ENCODE assay signal across 23 cellular contexts in genomic region chr17:80196652-80197051, GRCh38. TPM values are rescaled to one million over a fixed set of nuclear protein-coding genes. Genes with fewer than 3 reads are reported as not detected.
DNase-seq lines count a peak whose midpoint lies in the region; ATAC-seq, FAIRE-seq and TF ChIP-seq lines count a peak whose summit lies in the region.
"Had no signal": no experiment of that assay in that cellular context is flagged by ENCODE, and none has a peak within 500 bp of the region (broad histone marks: within the 10 kb centered on the region; RNA-seq: fewer than 3 reads in every experiment).

No MANE protein-coding gene starts in this region.

- 80% methylated on average over 7 of the region's 7 CpGs for WGBS in HepG2 (ENCODE audit: low lambda C conversion rate)
- 92% methylated on average over 4 of the region's 7 CpGs for WGBS in right lobe of liver (ENCODE audit: insufficient coverage, low coverage, low lambda C conversion rate, missing lambda C conversion rate)
- WGBS in trophoblast cell (ENCODE audit: extremely low coverage, insufficient coverage, insufficient read length): no CpG with 5 or more reads among the region's 7 CpGs

- no peaks in the 10 kb centered on the region for H3K9me3 Mint-ChIP-seq in endothelial cell (ENCODE audit: unreplicated experiment)
- H3K9me3 Mint-ChIP-seq: CD4-positive, alpha-beta T cell; CD8-positive, alpha-beta memory T cell; HFFc6 had no signal

- no peak overlapping the region for H4K91ac ChIP-seq in trophoblast cell (ENCODE audit: low read depth, low read length)

- H2AK5ac ChIP-seq in trophoblast cell (ENCODE audit: low read length): no peak overlapping the region

- no peak overlapping the region for H2BK120ac ChIP-seq in trophoblast cell (ENCODE audit: insufficient read depth, low read length, poor library complexity)

- no peak overlapping the region for H4K8ac ChIP-seq in trophoblast cell (ENCODE audit: low read depth, low read length)

- no peaks in the 10 kb centered on the region; the same call in 1 of the 2 replicates for H4K20me1 ChIP-seq in HepG2 (ENCODE audit: insufficient read depth, low read length)

- FAIRE-seq in HepG2 (lab: Jason Lieb, UNC): no peak
- FAIRE-seq: A549, D721Med had no signal

- H3K4me3 ChIP-seq in HepG2 (replicated peaks in 1 of 3; ENCODE audit: insufficient read depth in 1 of 3, low read depth in 2 of 3, low read length in 3 of 3) (no peak overlapping the region), right lobe of liver (no peak overlapping the region), trophoblast cell (ENCODE audit: low read depth, low read length) (no peak overlapping the region)
- H3K4me3 ChIP-seq: A549; BLaER1 treated with 17β-estradiol and CSF1 and Interleukin-3, amounts not matched to agents 10 nM and 100 nM; GM12878; GM23248; HAP-1 had no signal

- H3K18ac ChIP-seq in trophoblast cell (ENCODE audit: low read length): no peak overlapping the region

- no peak overlapping the region for H3K4ac ChIP-seq in trophoblast cell (ENCODE audit: low read depth, low read length)

- H3K27me3 Mint-ChIP-seq in endothelial cell (ENCODE audit: unreplicated experiment): peaks cover 12% of the 10 kb centered on the region

- H3K4me2 ChIP-seq in HepG2 (ENCODE audit: low read depth, low read length): no peak overlapping the region
- H3K4me2 ChIP-seq in trophoblast cell (ENCODE audit: low read length): no peak overlapping the region
- H3K4me2 ChIP-seq: A549 had no signal

- CTCF ChIA-PET in HepG2 (lab: Yijun Ruan, JAX; ENCODE audit: low intra/inter-chr PET ratio, low total read pairs): interaction anchor here (1.6 to 2.0 kb wide), 2 partner anchors 97 to 167 kb away, joined by 7 to 10 read pairs; no protein-coding TSS in a partner anchor

- in situ Hi-C loops in HepG2 (cut with HindIII; ENCODE audit: extremely low pct_ligation_motif_present, low pct_unique_long_range_greater_than_20kb): no loop called here

- H3K14ac ChIP-seq in trophoblast cell (ENCODE audit: low read length): no peak overlapping the region

- H3K4me3 Mint-ChIP-seq in endothelial cell (ENCODE audit: unreplicated experiment): peak overlapping the region; percentile 31
- H3K4me3 Mint-ChIP-seq: CD14-positive monocyte; CD4-positive, alpha-beta T cell; CD8-positive, alpha-beta memory T cell; HFFc6 had no signal

- BruUV-seq in HepG2 (replicated peaks; lab: Mats Ljungman, UMichigan): no TSS peak

- TF ChIP-seq EP300 in HepG2 (IDR thresholded peaks at IDR 0.05; ENCODE audit: low read depth in 2 of 2, low read length in 2 of 2) (no peak), HepG2 (CRISPR knock-in tag; IDR thresholded peaks at IDR 0.05; ENCODE audit: borderline replicate concordance) (no peak)

- H3K9me3 ChIP-seq in HepG2 (ENCODE audit: low read length): no peaks in the 10 kb centered on the region
- H3K9me3 ChIP-seq in right lobe of liver: no peaks in the 10 kb centered on the region
- no peaks in the 10 kb centered on the region for H3K9me3 ChIP-seq in trophoblast cell (ENCODE audit: insufficient read depth, low read depth, low read length)
- H3K9me3 ChIP-seq: HAP-1 had no signal

- no peak overlapping the region for H2BK12ac ChIP-seq in trophoblast cell (ENCODE audit: low read length)

- no peak overlapping the region for H3K27ac Mint-ChIP-seq in endothelial cell (ENCODE audit: unreplicated experiment)
- H3K27ac Mint-ChIP-seq: CD4-positive, alpha-beta T cell; HFFc6 had no signal

- peaks cover 4% of the 10 kb centered on the region for H3K36me3 Mint-ChIP-seq in endothelial cell (ENCODE audit: low read depth, unreplicated experiment)
- H3K36me3 Mint-ChIP-seq: CD8-positive, alpha-beta memory T cell had no signal

- H3K79me1 ChIP-seq in trophoblast cell (ENCODE audit: low read length): peaks cover 2% of the 10 kb centered on the region

- ATAC-seq in HepG2: no peak
- no peak for ATAC-seq in right lobe of liver
- no peak for ATAC-seq in HG03175 (IDR thresholded peaks at IDR 0.05; ENCODE audit: unreplicated experiment)

- no peak overlapping the region for H3K27ac ChIP-seq in HepG2 (ENCODE audit: extremely low read length, insufficient read depth, low read length)
- no peak overlapping the region for H3K27ac ChIP-seq in right lobe of liver
- H3K27ac ChIP-seq in trophoblast cell (ENCODE audit: low read depth, low read length): no peak overlapping the region
- H3K27ac ChIP-seq: A549; BLaER1 treated with 17β-estradiol and CSF1 and Interleukin-3, amounts not matched to agents 10 nM and 100 nM; GM23248 had no signal

- H3K4me1 ChIP-seq in HepG2 (ENCODE audit: insufficient read depth, low read length): peaks cover 44% of the 10 kb centered on the region
- no peaks in the 10 kb centered on the region for H3K4me1 ChIP-seq in right lobe of liver
- H3K4me1 ChIP-seq in trophoblast cell (ENCODE audit: control insufficient read depth in 1 of 2, insufficient read depth in 2 of 2, low read length in 2 of 2): peaks cover 3 to 7% of the 10 kb centered on the region in 2 experiments
- H3K4me1 ChIP-seq: A549, BE2C, HAP-1 had no signal

- H4K12ac ChIP-seq in trophoblast cell (ENCODE audit: low read depth, low read length): no peak overlapping the region

- intact Hi-C loops in HepG2 (cut with micrococcal nuclease; ENCODE audit: unreplicated experiment) (loop anchor here (5.0 kb wide), 1 partner anchor 49 kb away; the partner anchor contains the start of gene EIF4A3), right lobe of liver (cut with DNase I) (no loop called here)

- peaks cover 7% of the 10 kb centered on the region for H3K4me1 Mint-ChIP-seq in endothelial cell (ENCODE audit: unreplicated experiment)
- H3K4me1 Mint-ChIP-seq: CD14-positive monocyte had no signal

- H2BK5ac ChIP-seq in trophoblast cell (ENCODE audit: low read depth, low read length, poor library complexity): no peak overlapping the region

- POLR2A ChIA-PET in HepG2 (lab: Yijun Ruan, JAX): interaction anchor here (0.6 kb wide), 1 partner anchor 23 kb away, joined by 4 read pairs; the partner anchor contains the start of gene SGSH

- H3K79me2 ChIP-seq in HepG2 (ENCODE audit: insufficient read depth, low read length) (no peaks in the 10 kb centered on the region), trophoblast cell (ENCODE audit: control insufficient read depth, insufficient read depth, low read length, poor library complexity) (no peaks in the 10 kb centered on the region)

- TF ChIP-seq RAD21 in HepG2 (CRISPR knock-in tag; IDR thresholded peaks at IDR 0.05): no peak

- H2AFZ ChIP-seq in HepG2 (ENCODE audit: low read length) (no peak overlapping the region), trophoblast cell (ENCODE audit: insufficient read depth, low read length, poor library complexity) (no peak overlapping the region)
- H2AFZ ChIP-seq: GM23248 had no signal

- H3K23ac ChIP-seq in trophoblast cell (ENCODE audit: low read length): no peak overlapping the region

- peaks cover 16 to 56% of the 10 kb centered on the region in 2 experiments for H3K27me3 ChIP-seq in HepG2 (ENCODE audit: control insufficient read depth in 1 of 2, insufficient read depth in 2 of 2, low read length in 2 of 2)
- no peaks in the 10 kb centered on the region for H3K27me3 ChIP-seq in right lobe of liver
- no peaks in the 10 kb centered on the region for H3K27me3 ChIP-seq in trophoblast cell (ENCODE audit: insufficient read depth, low read length)
- H3K27me3 ChIP-seq: BE2C had no signal

- H3K36me3 ChIP-seq in HepG2 (replicated peaks in 1 of 2; ENCODE audit: control insufficient read depth in 1 of 2, insufficient read depth in 2 of 2, low read length in 2 of 2): no peaks in the 10 kb centered on the region
- no peaks in the 10 kb centered on the region for H3K36me3 ChIP-seq in right lobe of liver
- no peaks in the 10 kb centered on the region for H3K36me3 ChIP-seq in trophoblast cell (ENCODE audit: control insufficient read depth in 1 of 2, insufficient read depth in 2 of 2, low read length in 2 of 2)
- H3K36me3 ChIP-seq: BE2C, HAP-1 had no signal

- no peak for DNase-seq in HepG2 (ENCODE audit: low spot score)
- no peak for DNase-seq in right lobe of liver
- DNase-seq in endothelial cell (ENCODE audit: low spot score): no peak
- peak; percentile 27 to 60 for DNase-seq in trophoblast cell
- no peak for DNase-seq in NCI-H1694 treated with DMSO at 0.1 percent for 48 hours (lab: John Stamatoyannopoulos, UW)
- DNase-seq in medulla oblongata (ENCODE audit: extremely low spot score): no peak
- DNase-seq: 8988T, ACHN, BE2C, DMS 273 treated with DMSO at 0.1 percent for 48 hours, DMS79, GDM1, HFFc6 had no signal

- no peak for TF ChIP-seq POLR2A in HepG2 (IDR thresholded peaks at IDR 0.05; ENCODE audit: insufficient read depth in 1 of 2, low read depth in 2 of 2, low read length in 2 of 2)
- no peak for TF ChIP-seq POLR2A in right lobe of liver (IDR thresholded peaks at IDR 0.05)

- no peak overlapping the region for H3K9ac ChIP-seq in HepG2 (ENCODE audit: insufficient read depth, low read depth, low read length)
- no peak overlapping the region for H3K9ac ChIP-seq in trophoblast cell (ENCODE audit: low read length)
- H3K9ac ChIP-seq: BLaER1 treated with 17β-estradiol and CSF1 and Interleukin-3, amounts not matched to agents 10 nM and 100 nM; GM23248 had no signal

- no peak for TF ChIP-seq CTCF in HepG2 (CRISPR knock-in tag; IDR thresholded peaks at IDR 0.05)
- no peak for TF ChIP-seq CTCF in right lobe of liver (IDR thresholded peaks at IDR 0.05)
- TF ChIP-seq CTCF in endothelial cell (IDR thresholded peaks at IDR 0.05; ENCODE audit: unreplicated experiment): no peak

RNA-seq across cellular contexts. Expression of gene SGSH, which starts 23.5 kb away (rescaled TPM):
- total RNA-seq in HepG2 (2016; rRNA removed; fragmentation: Illumina TruSeq; extraction: Trizol): 5.5 and 12.2 TPM in 2 replicates
- 4.0 and 6.2 TPM in 2 replicates for total RNA-seq in HepG2 (2016; cell fraction: cytosol; rRNA removed; fragmentation: Illumina TruSeq; extraction: Trizol; ENCODE audit: low read depth)
- 4.5 and 13.3 TPM in 2 replicates for total RNA-seq in HepG2 (2016; cell fraction: insoluble cytoplasmic fraction; rRNA removed; fragmentation: Illumina TruSeq; extraction: Trizol)
- total RNA-seq in HepG2 (2016; cell fraction: membrane; rRNA removed; fragmentation: Illumina TruSeq; extraction: Trizol): 6.1 and 6.4 TPM in 2 replicates
- 18.5 and 23.9 TPM in 2 replicates for total RNA-seq in HepG2 (2016; cell fraction: nucleus; rRNA removed; fragmentation: Illumina TruSeq; extraction: Trizol)
- polyA plus RNA-seq in HepG2 (2011; rRNA removed): 17.6 and 23.9 TPM in 2 replicates
- 13.7 and 17.1 TPM in 2 replicates for polyA plus RNA-seq in HepG2 (2011; cell fraction: cytosol; rRNA removed)
- 145 and 163 TPM in 2 replicates for polyA plus RNA-seq in HepG2 (2011; cell fraction: nucleus; rRNA removed)
- polyA plus RNA-seq in HepG2 (2012): 21.6 and 30.9 TPM in 2 replicates
- polyA plus RNA-seq in HepG2 (2016; cell fraction: cytosol; fragmentation: Illumina TruSeq; extraction: Trizol; ENCODE audit: low read depth): 3.7 and 4.2 TPM in 2 replicates
- polyA plus RNA-seq in HepG2 (2016; cell fraction: insoluble cytoplasmic fraction; fragmentation: Illumina TruSeq; extraction: Trizol; ENCODE audit: low read depth): 7.1 and 11.5 TPM in 2 replicates
- 7.0 and 7.3 TPM in 2 replicates for polyA plus RNA-seq in HepG2 (2016; cell fraction: membrane; fragmentation: Illumina TruSeq; extraction: Trizol; ENCODE audit: low read depth)
- 81.4 and 86.8 TPM in 2 replicates for polyA plus RNA-seq in HepG2 (2016; cell fraction: nucleus; fragmentation: Illumina TruSeq; extraction: Trizol; ENCODE audit: insufficient read depth, low read depth)
- 15.4 and 23.1 TPM in 2 replicates for polyA minus RNA-seq in HepG2 (2011; rRNA and poly(A)+ RNA removed; ENCODE audit: low replicate concordance)
- polyA minus RNA-seq in HepG2 (2011; cell fraction: cytosol; rRNA and poly(A)+ RNA removed): 15.4 and 18.7 TPM in 2 replicates
- polyA minus RNA-seq in HepG2 (2011; cell fraction: nucleus; rRNA and poly(A)+ RNA removed): 34.1 and 36.2 TPM in 2 replicates
- 10 to 100 TPM in 5 of 6 experiments, 1 to 10 TPM in 1; 9.7 to 23.5 (median 15.7) TPM for total RNA-seq in right lobe of liver
- 76.0 TPM for total RNA-seq in endothelial cell (ENCODE audit: unreplicated experiment)
- 12.4 and 13.7 TPM in 2 replicates for polyA plus RNA-seq in trophoblast cell (2013)

RNA-seq across cellular contexts. Expression of gene SLC26A11, which starts 23.6 kb away (rescaled TPM):
- 3.1 and 8.7 TPM in 2 replicates for total RNA-seq in HepG2 (2016; rRNA removed; fragmentation: Illumina TruSeq; extraction: Trizol)
- 3.2 and 3.4 TPM in 2 replicates for total RNA-seq in HepG2 (2016; cell fraction: cytosol; rRNA removed; fragmentation: Illumina TruSeq; extraction: Trizol; ENCODE audit: low read depth)
- 3.5 and 11.2 TPM in 2 replicates for total RNA-seq in HepG2 (2016; cell fraction: insoluble cytoplasmic fraction; rRNA removed; fragmentation: Illumina TruSeq; extraction: Trizol)
- 3.1 and 3.2 TPM in 2 replicates for total RNA-seq in HepG2 (2016; cell fraction: membrane; rRNA removed; fragmentation: Illumina TruSeq; extraction: Trizol)
- 12.9 and 13.6 TPM in 2 replicates for total RNA-seq in HepG2 (2016; cell fraction: nucleus; rRNA removed; fragmentation: Illumina TruSeq; extraction: Trizol)
- polyA plus RNA-seq in HepG2 (2011; rRNA removed): 13.2 and 21.1 TPM in 2 replicates
- 5.5 and 7.6 TPM in 2 replicates for polyA plus RNA-seq in HepG2 (2011; cell fraction: cytosol; rRNA removed)
- polyA plus RNA-seq in HepG2 (2011; cell fraction: nucleus; rRNA removed): 121 and 146 TPM in 2 replicates
- polyA plus RNA-seq in HepG2 (2012): 7.0 and 18.5 TPM in 2 replicates
- polyA plus RNA-seq in HepG2 (2016; cell fraction: cytosol; fragmentation: Illumina TruSeq; extraction: Trizol; ENCODE audit: low read depth): 0.73 and 1.0 TPM in 2 replicates
- 2.8 and 4.4 TPM in 2 replicates for polyA plus RNA-seq in HepG2 (2016; cell fraction: insoluble cytoplasmic fraction; fragmentation: Illumina TruSeq; extraction: Trizol; ENCODE audit: low read depth)
- polyA plus RNA-seq in HepG2 (2016; cell fraction: membrane; fragmentation: Illumina TruSeq; extraction: Trizol; ENCODE audit: low read depth): 1.4 and 2.3 TPM in 2 replicates
- 29.5 and 32.2 TPM in 2 replicates for polyA plus RNA-seq in HepG2 (2016; cell fraction: nucleus; fragmentation: Illumina TruSeq; extraction: Trizol; ENCODE audit: insufficient read depth, low read depth)
- 7.7 and 20.5 TPM in 2 replicates for polyA minus RNA-seq in HepG2 (2011; rRNA and poly(A)+ RNA removed; ENCODE audit: low replicate concordance)
- 5.6 and 11.8 TPM in 2 replicates for polyA minus RNA-seq in HepG2 (2011; cell fraction: cytosol; rRNA and poly(A)+ RNA removed)
- 22.4 and 23.0 TPM in 2 replicates for polyA minus RNA-seq in HepG2 (2011; cell fraction: nucleus; rRNA and poly(A)+ RNA removed)
- total RNA-seq in right lobe of liver: 1 to 10 TPM; 5.8 to 9.8 (median 6.5) TPM
- 50.1 TPM for total RNA-seq in endothelial cell (ENCODE audit: unreplicated experiment)
- 18.0 and 19.3 TPM in 2 replicates for polyA plus RNA-seq in trophoblast cell (2013)

RNA-seq across cellular contexts. Expression of gene CARD14, which starts 26.8 kb away (rescaled TPM):
- total RNA-seq in HepG2 (2016; rRNA removed; fragmentation: Illumina TruSeq; extraction: Trizol) (0.11 TPM in 1 of 2 replicates, not detected in the other), right lobe of liver (under 1 TPM in 3 of 6 experiments, not detected in 3; 0.20 to 0.29 (median 0.22) TPM), endothelial cell (ENCODE audit: unreplicated experiment) (0.64 TPM)
- total RNA-seq in HepG2 (2016; cell fraction: cytosol; rRNA removed; fragmentation: Illumina TruSeq; extraction: Trizol; ENCODE audit: low read depth): not detected in 2 replicates
- 0.06 TPM in 1 of 2 replicates, not detected in the other for total RNA-seq in HepG2 (2016; cell fraction: insoluble cytoplasmic fraction; rRNA removed; fragmentation: Illumina TruSeq; extraction: Trizol)
- not detected in 2 replicates for total RNA-seq in HepG2 (2016; cell fraction: membrane; rRNA removed; fragmentation: Illumina TruSeq; extraction: Trizol)
- not detected in 2 replicates for total RNA-seq in HepG2 (2016; cell fraction: nucleus; rRNA removed; fragmentation: Illumina TruSeq; extraction: Trizol)
- polyA plus RNA-seq in HepG2 (2011; rRNA removed): 0.03 TPM in 1 of 2 replicates, not detected in the other
- not detected in 2 replicates for polyA plus RNA-seq in HepG2 (2011; cell fraction: cytosol; rRNA removed)
- 0.05 and 0.11 TPM in 2 replicates for polyA plus RNA-seq in HepG2 (2011; cell fraction: nucleus; rRNA removed)
- 0.16 and 0.19 TPM in 2 replicates for polyA plus RNA-seq in HepG2 (2012)
- not detected in 2 replicates for polyA plus RNA-seq in HepG2 (2016; cell fraction: cytosol; fragmentation: Illumina TruSeq; extraction: Trizol; ENCODE audit: low read depth)
- not detected in 2 replicates for polyA plus RNA-seq in HepG2 (2016; cell fraction: insoluble cytoplasmic fraction; fragmentation: Illumina TruSeq; extraction: Trizol; ENCODE audit: low read depth)
- not detected in 2 replicates for polyA plus RNA-seq in HepG2 (2016; cell fraction: membrane; fragmentation: Illumina TruSeq; extraction: Trizol; ENCODE audit: low read depth)
- polyA plus RNA-seq in HepG2 (2016; cell fraction: nucleus; fragmentation: Illumina TruSeq; extraction: Trizol; ENCODE audit: insufficient read depth, low read depth): 0.21 TPM in 1 of 2 replicates, not detected in the other
- polyA minus RNA-seq in HepG2 (2011; rRNA and poly(A)+ RNA removed; ENCODE audit: low replicate concordance): 0.22 and 5.5 TPM in 2 replicates
- polyA minus RNA-seq in HepG2 (2011; cell fraction: cytosol; rRNA and poly(A)+ RNA removed): not detected in 2 replicates
- polyA minus RNA-seq in HepG2 (2011; cell fraction: nucleus; rRNA and poly(A)+ RNA removed): not detected in 2 replicates
- 1.1 and 1.3 TPM in 2 replicates for polyA plus RNA-seq in trophoblast cell (2013)
- total RNA-seq: CD4-positive, alpha-beta T cell; CD8-positive, alpha-beta memory T cell; GM12878; GM23248; HFFc6 had no signal
- polyA plus RNA-seq: CD8-positive, alpha-beta memory T cell had no signal

RNA-seq across cellular contexts. Expression of gene EIF4A3, which starts 49.7 kb away (rescaled TPM):
- total RNA-seq in HepG2 (2016; rRNA removed; fragmentation: Illumina TruSeq; extraction: Trizol): 187 and 239 TPM in 2 replicates
- 22.3 and 28.3 TPM in 2 replicates for total RNA-seq in HepG2 (2016; cell fraction: cytosol; rRNA removed; fragmentation: Illumina TruSeq; extraction: Trizol; ENCODE audit: low read depth)
- total RNA-seq in HepG2 (2016; cell fraction: insoluble cytoplasmic fraction; rRNA removed; fragmentation: Illumina TruSeq; extraction: Trizol): 185 and 243 TPM in 2 replicates
- total RNA-seq in HepG2 (2016; cell fraction: membrane; rRNA removed; fragmentation: Illumina TruSeq; extraction: Trizol): 36.4 and 40.0 TPM in 2 replicates
- total RNA-seq in HepG2 (2016; cell fraction: nucleus; rRNA removed; fragmentation: Illumina TruSeq; extraction: Trizol): 83.4 and 83.5 TPM in 2 replicates
- 121 and 145 TPM in 2 replicates for polyA plus RNA-seq in HepG2 (2011; rRNA removed)
- 103 and 117 TPM in 2 replicates for polyA plus RNA-seq in HepG2 (2011; cell fraction: cytosol; rRNA removed)
- polyA plus RNA-seq in HepG2 (2011; cell fraction: nucleus; rRNA removed): 77.0 and 103 TPM in 2 replicates
- 104 and 124 TPM in 2 replicates for polyA plus RNA-seq in HepG2 (2012)
- polyA plus RNA-seq in HepG2 (2016; cell fraction: cytosol; fragmentation: Illumina TruSeq; extraction: Trizol; ENCODE audit: low read depth): 8.3 and 9.0 TPM in 2 replicates
- polyA plus RNA-seq in HepG2 (2016; cell fraction: insoluble cytoplasmic fraction; fragmentation: Illumina TruSeq; extraction: Trizol; ENCODE audit: low read depth): 233 and 236 TPM in 2 replicates
- polyA plus RNA-seq in HepG2 (2016; cell fraction: membrane; fragmentation: Illumina TruSeq; extraction: Trizol; ENCODE audit: low read depth): 19.8 and 20.6 TPM in 2 replicates
- polyA plus RNA-seq in HepG2 (2016; cell fraction: nucleus; fragmentation: Illumina TruSeq; extraction: Trizol; ENCODE audit: insufficient read depth, low read depth): 120 and 131 TPM in 2 replicates
- 54.2 and 110 TPM in 2 replicates for polyA minus RNA-seq in HepG2 (2011; rRNA and poly(A)+ RNA removed; ENCODE audit: low replicate concordance)
- polyA minus RNA-seq in HepG2 (2011; cell fraction: cytosol; rRNA and poly(A)+ RNA removed): 55.3 and 55.4 TPM in 2 replicates
- polyA minus RNA-seq in HepG2 (2011; cell fraction: nucleus; rRNA and poly(A)+ RNA removed): 61.8 and 65.1 TPM in 2 replicates
- 10 to 100 TPM; 21.6 to 41.7 (median 32.2) TPM for total RNA-seq in right lobe of liver
- total RNA-seq in endothelial cell (ENCODE audit: unreplicated experiment): 76.6 TPM
- 81.7 and 91.5 TPM in 2 replicates for polyA plus RNA-seq in trophoblast cell (2013)

Comparison
In these comparisons a context has a peak if more than half of its experiments do, and no peak if none do; other contexts are left out.
1. DNase-seq: peak in trophoblast cell (2 of 2); none in HepG2 (single experiment), right lobe of liver (0 of 3), endothelial cell (single experiment), NCI-H1694 treated with DMSO at 0.1 percent for 48 hours (single experiment) and medulla oblongata (single experiment).